In the genomic region with DNA sequence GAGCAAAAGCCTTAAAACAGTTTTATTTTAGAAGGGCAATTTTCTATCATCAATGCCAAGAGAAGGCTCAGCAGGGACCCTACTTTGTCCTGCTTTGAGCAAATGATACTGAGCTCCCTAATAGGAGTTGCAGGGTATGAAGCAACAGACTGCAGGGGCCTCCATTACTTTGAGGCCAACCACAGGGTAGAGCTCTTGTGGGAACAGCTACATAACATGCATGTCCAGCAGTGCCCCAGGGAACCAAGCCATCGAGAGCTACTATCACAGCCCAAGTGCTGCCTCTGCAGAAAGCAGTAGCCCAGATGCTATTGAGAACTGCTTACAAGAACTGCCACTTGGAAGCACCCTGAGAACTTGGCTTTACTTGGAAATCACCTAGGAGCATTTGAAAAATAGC, we compare ENCODE assay signal across 12 cellular contexts.
A peak's percentile ranks its signal among the peaks of the same experiment; 100 is the strongest.
DNase-seq lines count a peak whose midpoint lies in the region; ATAC-seq and TF ChIP-seq lines count a peak whose summit lies in the region.
"Had no signal": no experiment of that assay in that cellular context is flagged by ENCODE, and none has a peak within 500 bp of the region (broad histone marks: within the 10 kb centered on the region; RNA-seq: fewer than 3 reads in every experiment).

No MANE protein-coding gene starts in this region.

- H3K27ac ChIP-seq in mammary epithelial cell (ENCODE audit: insufficient read depth, low read depth, low read length), result no peak overlapping the region
- H3K27ac ChIP-seq in vagina, result peak overlapping the region; percentile 20
- H3K27ac ChIP-seq: foreskin keratinocyte had no signal

- H4K20me1 ChIP-seq in mammary epithelial cell (ENCODE audit: insufficient read depth, low read length), result no peaks in the 10 kb centered on the region

- no peak overlapping the region for H3K4me3 Mint-ChIP-seq in MCF 10A (ENCODE audit: unreplicated experiment)
- no peak overlapping the region for H3K4me3 Mint-ChIP-seq in activated T-cell treated with anti-CD3 and anti-CD28 coated beads, Interleukin-2, amount 50 U/mL, for 72 hours
- H3K4me3 Mint-ChIP-seq: activated naive CD4-positive, alpha-beta T cell treated with anti-CD3 and anti-CD28 coated beads for 36 hours had no signal

- ATAC-seq in HG02852 (IDR thresholded peaks at IDR 0.05; ENCODE audit: unreplicated experiment), result no peak
- ATAC-seq in activated T-cell treated with anti-CD3 and anti-CD28 coated beads, Interleukin-2, amount 50 U/mL, for 72 hours (replicated peaks in 1 of 2), result no peak

- TF ChIP-seq POLR2A in vagina (IDR thresholded peaks at IDR 0.05), result no peak

- H3K36me3 Mint-ChIP-seq in MCF 10A (ENCODE audit: insufficient read depth, unreplicated experiment), result no peaks in the 10 kb centered on the region
- H3K36me3 Mint-ChIP-seq in activated T-cell treated with anti-CD3 and anti-CD28 coated beads, Interleukin-2, amount 50 U/mL, for 72 hours (ENCODE audit: insufficient read depth in 2 of 2), result no peaks in the 10 kb centered on the region

- intact Hi-C loops in MCF 10A (cut with micrococcal nuclease) (no loop called here), mammary epithelial cell (cut with micrococcal nuclease) (no loop called here), vagina (cut with DNase I) (no loop called here)

- no TSS peak for BruUV-seq in MCF 10A (replicated peaks; lab: Mats Ljungman, UMichigan)
- no TSS peak for BruUV-seq in mammary epithelial cell (replicated peaks; lab: Mats Ljungman, UMichigan)

- peaks cover 49% of the 10 kb centered on the region for H3K27me3 Mint-ChIP-seq in MCF 10A (ENCODE audit: insufficient read depth, unreplicated experiment)
- H3K27me3 Mint-ChIP-seq in activated T-cell treated with anti-CD3 and anti-CD28 coated beads, Interleukin-2, amount 50 U/mL, for 72 hours (ENCODE audit: low read depth), result peaks cover 7% of the 10 kb centered on the region

- no peaks in the 10 kb centered on the region for H3K9me3 ChIP-seq in mammary epithelial cell (replicated peaks; ENCODE audit: insufficient read depth, low read length)
- H3K9me3 ChIP-seq in vagina, result no peaks in the 10 kb centered on the region

- peak; percentile 12 for DNase-seq in MCF 10A (ENCODE audit: unreplicated experiment)
- no peak for DNase-seq in mammary epithelial cell
- peak; percentile 52 for DNase-seq in ecto neural progenitor cell (ENCODE audit: low spot score)
- DNase-seq in islet precursor cell, result peak; percentile 69
- DNase-seq in vagina (ENCODE audit: extremely low spot score in 2 of 2), result no peak
- DNase-seq in activated T-cell treated with anti-CD3 and anti-CD28 coated beads, Interleukin-2, amount 50 U/mL, for 72 hours, result no peak
- no peak for DNase-seq in NCI-H226
- DNase-seq: ACHN; activated naive CD4-positive, alpha-beta T cell treated with anti-CD3 and anti-CD28 coated beads for 36 hours; T-helper 9 cell had no signal

- H2AFZ ChIP-seq in mammary epithelial cell (ENCODE audit: low read depth, low read length), result no peak overlapping the region

- no peak overlapping the region for H3K4me2 ChIP-seq in mammary epithelial cell (ENCODE audit: insufficient read depth, low read depth, low read length)

- no peak overlapping the region for H3K27ac Mint-ChIP-seq in MCF 10A (ENCODE audit: low read depth, unreplicated experiment)
- H3K27ac Mint-ChIP-seq in activated T-cell treated with anti-CD3 and anti-CD28 coated beads, Interleukin-2, amount 50 U/mL, for 72 hours, result no peak overlapping the region
- H3K27ac Mint-ChIP-seq: activated naive CD4-positive, alpha-beta T cell treated with anti-CD3 and anti-CD28 coated beads for 36 hours had no signal

- H3K9ac ChIP-seq in mammary epithelial cell (ENCODE audit: insufficient read depth, low read length), result no peak overlapping the region

- H3K4me1 ChIP-seq in mammary epithelial cell (ENCODE audit: insufficient read depth, low read length), result peaks cover 11% of the 10 kb centered on the region
- H3K4me1 ChIP-seq in vagina, result peaks cover 14% of the 10 kb centered on the region

- H3K36me3 ChIP-seq in mammary epithelial cell (ENCODE audit: insufficient read depth, low read length), result no peaks in the 10 kb centered on the region
- no peaks in the 10 kb centered on the region for H3K36me3 ChIP-seq in vagina

- TF ChIP-seq CTCF in MCF 10A (IDR thresholded peaks at IDR 0.05; ENCODE audit: unreplicated experiment) (no peak), mammary epithelial cell (conservative IDR thresholded peaks at IDR 0.05 in 1 of 2, IDR thresholded peaks at IDR 0.05 in 1 of 2; ENCODE audit: extremely low read depth in 1 of 2, insufficient read depth in 1 of 2, low read depth in 1 of 2, low read length in 2 of 2) (no peak), vagina (IDR thresholded peaks at IDR 0.05) (no peak)

- no peaks in the 10 kb centered on the region for H3K9me3 Mint-ChIP-seq in MCF 10A (ENCODE audit: unreplicated experiment)
- no peaks in the 10 kb centered on the region for H3K9me3 Mint-ChIP-seq in activated T-cell treated with anti-CD3 and anti-CD28 coated beads, Interleukin-2, amount 50 U/mL, for 72 hours
- H3K9me3 Mint-ChIP-seq: activated naive CD4-positive, alpha-beta T cell treated with anti-CD3 and anti-CD28 coated beads for 36 hours had no signal

- peaks cover 12% of the 10 kb centered on the region for H3K4me1 Mint-ChIP-seq in MCF 10A (ENCODE audit: insufficient read depth, unreplicated experiment)
- H3K4me1 Mint-ChIP-seq in activated T-cell treated with anti-CD3 and anti-CD28 coated beads, Interleukin-2, amount 50 U/mL, for 72 hours (ENCODE audit: low read depth), result no peaks in the 10 kb centered on the region

- H3K4me3 ChIP-seq in mammary epithelial cell (replicated peaks in 1 of 3; ENCODE audit: insufficient read depth in 1 of 3, low read depth in 2 of 3, low read length in 3 of 3) (no peak overlapping the region), vagina (no peak overlapping the region)

- in situ Hi-C loops in mammary epithelial cell (cut with MboI; ENCODE audit: low sequenced_read_pairs in 2 of 2), result no loop called here

- dilution Hi-C loops in mammary epithelial cell (cut with HindIII; ENCODE audit: low sequenced_read_pairs), result no loop called here

- no peaks in the 10 kb centered on the region for H3K79me2 ChIP-seq in mammary epithelial cell (ENCODE audit: insufficient read depth, low read length)

- H3K27me3 ChIP-seq in mammary epithelial cell (ENCODE audit: insufficient read depth, low read length) (no peaks in the 10 kb centered on the region), vagina (no peaks in the 10 kb centered on the region)
- H3K27me3 ChIP-seq: foreskin keratinocyte had no signal

- CTCF ChIA-PET in MCF 10A (lab: Yijun Ruan, JAX) (interaction anchor here (0.7 kb wide), 2 partner anchors 297 to 444 kb away, joined by 3 to 4 read pairs; no protein-coding TSS in a partner anchor), mammary epithelial cell (lab: Charles Lee; ENCODE audit: low non-redundant PET) (interaction anchor here (0.7 kb wide), 1 partner anchor 46 kb away, joined by 5 read pairs; no protein-coding TSS in a partner anchor)

- POLR2A ChIA-PET in MCF 10A (lab: Yijun Ruan, JAX), result interaction anchor here (1.5 kb wide), 1 partner anchor 9 kb away, joined by 5 read pairs; no protein-coding TSS in a partner anchor

- 100% methylated on average over 1 of the region's 1 CpG for WGBS in mammary epithelial cell (ENCODE audit: low coverage, missing lambda C conversion rate)

Comparison
In these comparisons a context has a peak if more than half of its experiments do, and no peak if none do; other contexts are left out.
1. DNase-seq: peak in MCF 10A (single experiment), ecto neural progenitor cell (single experiment) and islet precursor cell (single experiment); none in mammary epithelial cell (single experiment), vagina (0 of 2), activated T-cell treated with anti-CD3 and anti-CD28 coated beads, Interleukin-2, amount 50 U/mL, for 72 hours (0 of 2) and NCI-H226 (single experiment).